ENCODE assay signal across 11 cellular contexts in the genomic region with DNA sequence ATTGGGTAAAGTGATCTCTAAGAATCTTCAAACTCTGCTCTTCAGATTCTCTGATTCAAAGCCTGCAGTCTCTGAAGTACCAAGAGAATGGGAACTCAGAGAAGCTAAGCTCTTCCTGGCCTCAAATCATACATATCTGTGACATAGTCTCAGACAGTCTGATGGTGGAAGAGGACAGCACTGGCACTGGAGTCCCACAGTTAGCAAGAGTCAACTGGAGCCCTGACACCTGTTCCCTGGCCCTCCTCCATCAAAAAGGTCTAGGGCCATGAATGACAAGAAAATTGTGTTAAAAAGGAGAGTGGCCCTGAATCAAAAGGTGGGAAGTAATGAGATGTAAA. TPM values are rescaled to one million over a fixed set of nuclear protein-coding genes. Genes with fewer than 3 reads are reported as not detected.
DNase-seq lines count a peak whose midpoint lies in the region; ATAC-seq and TF ChIP-seq lines count a peak whose summit lies in the region.
"Had no signal": no experiment of that assay in that cellular context is flagged by ENCODE, and none has a peak within 500 bp of the region (broad histone marks: within the 10 kb centered on the region; RNA-seq: fewer than 3 reads in every experiment).

No MANE protein-coding gene starts in this region.

- H3K4me3 ChIP-seq in stomach (no peak overlapping the region), coronary artery (no peak overlapping the region), BE2C (ENCODE audit: low read depth, low read length) (no peak overlapping the region)

- H3K36me3 ChIP-seq in stomach (no peaks in the 10 kb centered on the region), BE2C (no peaks in the 10 kb centered on the region)

- no peaks in the 10 kb centered on the region for H3K9me3 Mint-ChIP-seq in activated CD8-positive, alpha-beta memory T cell treated with anti-CD3 and anti-CD28 coated beads, Interleukin-2, amount 10 ng/mL, durations not matched to agents 7 days and 5 days (ENCODE audit: low read depth)
- no peaks in the 10 kb centered on the region for H3K9me3 Mint-ChIP-seq in T-helper 2 cell treated with Interferon-gamma antibody and Interleukin-4, amounts not matched to agents 5 μg/mL and 100 μg/mL, for 36 hours

- no peak for TF ChIP-seq EP300 in stomach (IDR thresholded peaks at IDR 0.05)

- H3K4me1 Mint-ChIP-seq in activated CD8-positive, alpha-beta memory T cell treated with anti-CD3 and anti-CD28 coated beads, Interleukin-2, amount 10 ng/mL, durations not matched to agents 7 days and 5 days = peaks cover 95% of the 10 kb centered on the region
- H3K4me1 Mint-ChIP-seq in T-helper 2 cell treated with Interferon-gamma antibody and Interleukin-4, amounts not matched to agents 5 μg/mL and 100 μg/mL, for 36 hours (ENCODE audit: low read depth) = peaks cover 88% of the 10 kb centered on the region

- H3K27ac ChIP-seq in stomach = peak overlapping the region in 4 of 5 donors; percentile 6 to 69 (median 50)
- H3K27ac ChIP-seq in coronary artery = no peak overlapping the region
- H3K27ac ChIP-seq: HL-60 had no signal

- H3K9me3 ChIP-seq in stomach (no peaks in the 10 kb centered on the region), BE2C (no peaks in the 10 kb centered on the region)

- peak overlapping the region; percentile 92 for H3K27ac Mint-ChIP-seq in activated CD8-positive, alpha-beta memory T cell treated with anti-CD3 and anti-CD28 coated beads, Interleukin-2, amount 10 ng/mL, durations not matched to agents 7 days and 5 days
- H3K27ac Mint-ChIP-seq in T-helper 2 cell treated with Interferon-gamma antibody and Interleukin-4, amounts not matched to agents 5 μg/mL and 100 μg/mL, for 36 hours = peak overlapping the region; percentile 99

- H3K4me1 ChIP-seq in stomach (peaks cover 0 to 3% (median 0%) of the 10 kb centered on the region in 4 donors), BE2C (no peaks in the 10 kb centered on the region)

- no peak for DNase-seq in activated CD8-positive, alpha-beta memory T cell treated with anti-CD3 and anti-CD28 coated beads, Interleukin-2, amount 10 ng/mL, durations not matched to agents 7 days and 5 days
- no peak for DNase-seq in activated CD8-positive, alpha-beta memory T cell treated with anti-CD3 and anti-CD28 coated beads for 24 hours
- no peak for DNase-seq in T-helper 2 cell treated with Interferon-gamma antibody and Interleukin-4, amounts not matched to agents 5 μg/mL and 100 μg/mL, for 36 hours (ENCODE audit: low spot score)
- no peak for DNase-seq in stomach
- DNase-seq in coronary artery (ENCODE audit: low spot score) = no peak
- DNase-seq in BE2C = no peak
- no peak for DNase-seq in DMS53 treated with DMSO at 0.1 percent for 48 hours (lab: John Stamatoyannopoulos, UW; ENCODE audit: unreplicated experiment)

- H3K27me3 ChIP-seq in stomach (peaks cover 0 to 54% (median 0%) of the 10 kb centered on the region in 3 donors), BE2C (no peaks in the 10 kb centered on the region)

- TF ChIP-seq POLR2A in stomach (IDR thresholded peaks at IDR 0.05) = no peak

- peak overlapping the region; percentile 74 for H3K4me3 Mint-ChIP-seq in activated CD8-positive, alpha-beta memory T cell treated with anti-CD3 and anti-CD28 coated beads, Interleukin-2, amount 10 ng/mL, durations not matched to agents 7 days and 5 days
- H3K4me3 Mint-ChIP-seq in T-helper 2 cell treated with Interferon-gamma antibody and Interleukin-4, amounts not matched to agents 5 μg/mL and 100 μg/mL, for 36 hours = peak overlapping the region; percentile 78

- H3K27me3 Mint-ChIP-seq in activated CD8-positive, alpha-beta memory T cell treated with anti-CD3 and anti-CD28 coated beads, Interleukin-2, amount 10 ng/mL, durations not matched to agents 7 days and 5 days = no peaks in the 10 kb centered on the region
- no peaks in the 10 kb centered on the region for H3K27me3 Mint-ChIP-seq in T-helper 2 cell treated with Interferon-gamma antibody and Interleukin-4, amounts not matched to agents 5 μg/mL and 100 μg/mL, for 36 hours (ENCODE audit: low read depth)

- peak; percentile 40 for ATAC-seq in activated CD8-positive, alpha-beta memory T cell treated with anti-CD3 and anti-CD28 coated beads, Interleukin-2, amount 10 ng/mL, durations not matched to agents 7 days and 5 days
- peak; percentile 30 for ATAC-seq in HG03025 (IDR thresholded peaks at IDR 0.05; ENCODE audit: low FRiP score, unreplicated experiment)

- intact Hi-C loops in stomach (cut with DNase I; ENCODE audit: low total_unique reads) = no loop called here

- H3K36me3 Mint-ChIP-seq in activated CD8-positive, alpha-beta memory T cell treated with anti-CD3 and anti-CD28 coated beads, Interleukin-2, amount 10 ng/mL, durations not matched to agents 7 days and 5 days = peaks cover 14% of the 10 kb centered on the region
- H3K36me3 Mint-ChIP-seq in T-helper 2 cell treated with Interferon-gamma antibody and Interleukin-4, amounts not matched to agents 5 μg/mL and 100 μg/mL, for 36 hours (ENCODE audit: low read depth) = peaks cover 25% of the 10 kb centered on the region

- TF ChIP-seq CTCF in stomach (IDR thresholded peaks at IDR 0.05) = no peak
- TF ChIP-seq CTCF in coronary artery (IDR thresholded peaks at IDR 0.05) = no peak
- TF ChIP-seq CTCF in BE2C (IDR thresholded peaks at IDR 0.05; ENCODE audit: low read depth, low read length) = no peak

- CTCF ChIA-PET in activated CD8-positive, alpha-beta memory T cell treated with anti-CD3 and anti-CD28 coated beads, Interleukin-2, amount 10 ng/mL, durations not matched to agents 7 days and 5 days (lab: Charles Lee) = interaction anchor here (0.7 to 8.4 kb wide), 15 partner anchors 10 to 485 kb away, joined by 3 to 127 read pairs (median 4); no protein-coding TSS in a partner anchor

RNA-seq across cellular contexts. Expression of a gene that starts 37.7 kb away (rescaled TPM):
- total RNA-seq in activated CD8-positive, alpha-beta memory T cell treated with anti-CD3 and anti-CD28 coated beads, Interleukin-2, amount 10 ng/mL, durations not matched to agents 7 days and 5 days = not detected
- 10 to 100 TPM in 1 of 5 donors, 1 to 10 TPM in 1, not detected in 3; 1.3 to 86.1 TPM for total RNA-seq in stomach
- 10 to 100 TPM; 51.4 to 69.4 (median 59.1) TPM for polyA plus RNA-seq in stomach
- not detected for polyA plus RNA-seq in BE2C (2012; ENCODE audit: insufficient read depth, insufficient read length, low read depth)
- total RNA-seq: T-helper 1 cell treated with Interleukin-12 subunit alpha and Interleukin-12 subunit beta and Interleukin-4 antibody, amounts not matched to agents 30 ng/mL and 1 ng/mL, for 36 hours had no signal
- polyA plus RNA-seq: AG04450 had no signal

RNA-seq across cellular contexts. Expression of a gene that starts 46.4 kb away (rescaled TPM):
- 1 to 10 TPM; 5.1 to 7.5 TPM for total RNA-seq in activated CD8-positive, alpha-beta memory T cell treated with anti-CD3 and anti-CD28 coated beads, Interleukin-2, amount 10 ng/mL, durations not matched to agents 7 days and 5 days
- total RNA-seq in stomach = 1 to 10 TPM; 5.4 to 9.6 (median 8.0) TPM
- polyA plus RNA-seq in stomach = 10 to 100 TPM in 2 of 3 donors, 1 to 10 TPM in 1; 6.2 to 23.1 (median 19.3) TPM
- not detected for polyA plus RNA-seq in BE2C (2012; ENCODE audit: insufficient read depth, insufficient read length, low read depth)

RNA-seq across cellular contexts. Expression of a gene that starts 59.2 kb away (rescaled TPM):
- not detected for total RNA-seq in activated CD8-positive, alpha-beta memory T cell treated with anti-CD3 and anti-CD28 coated beads, Interleukin-2, amount 10 ng/mL, durations not matched to agents 7 days and 5 days
- 10 to 100 TPM in 1 of 5 donors, 1 to 10 TPM in 1, not detected in 3; 10.0 to 20.4 TPM for total RNA-seq in stomach
- polyA plus RNA-seq in stomach = 100 to 1,000 TPM in 2 of 3 donors, 10 to 100 TPM in 1; 61.0 to 233 (median 196) TPM
- polyA plus RNA-seq in BE2C (2012; ENCODE audit: insufficient read depth, insufficient read length, low read depth) = 2.2 TPM
- total RNA-seq: T-helper 1 cell treated with Interleukin-12 subunit alpha and Interleukin-12 subunit beta and Interleukin-4 antibody, amounts not matched to agents 30 ng/mL and 1 ng/mL, for 36 hours had no signal
- polyA plus RNA-seq: AG04450 had no signal

Comparison
In these comparisons a context has a peak if more than half of its experiments do, and no peak if none do; other contexts are left out.
1. H3K27ac ChIP-seq: peak in stomach (4 of 5); none in coronary artery (0 of 2).